9 cellular contexts compared by ENCODE assay signal in the genomic region with DNA sequence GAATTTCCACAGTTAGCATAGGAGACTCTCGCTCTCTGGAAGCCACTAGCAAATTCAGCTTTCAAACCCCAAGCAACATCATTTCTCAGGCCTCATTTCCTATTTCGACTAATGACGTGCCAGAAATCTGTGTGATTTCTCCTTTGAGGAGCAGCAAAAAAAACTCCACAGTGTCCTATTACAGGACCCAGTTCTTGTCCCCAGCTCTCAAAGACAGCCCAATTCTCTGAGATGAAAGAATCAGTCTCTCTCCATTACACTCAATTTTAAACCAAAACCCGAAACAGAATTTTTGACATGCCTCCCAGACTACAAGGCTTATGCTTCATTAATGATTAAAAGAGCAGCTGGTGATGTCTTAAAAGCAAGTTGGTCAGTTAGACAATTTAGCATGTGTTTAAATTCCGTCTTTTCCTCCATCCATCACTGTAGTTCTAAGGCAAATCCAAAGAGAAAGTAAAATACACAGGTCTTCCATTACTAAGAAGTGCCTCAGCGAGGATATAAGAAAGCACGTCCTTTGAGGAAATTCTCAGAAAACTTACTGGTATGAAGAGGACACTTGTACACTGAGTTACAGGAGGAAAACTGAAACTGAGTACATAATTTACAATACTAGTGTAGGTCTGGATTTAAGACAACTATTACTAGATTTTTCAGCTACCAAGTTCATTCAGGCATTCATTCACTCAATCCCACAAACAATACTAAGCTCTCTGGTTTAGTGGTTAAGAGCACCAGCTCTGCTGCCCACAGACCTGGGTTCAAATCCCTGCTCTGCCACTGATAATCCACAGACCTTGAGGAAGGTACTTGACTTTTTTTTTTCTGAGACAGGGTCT. TPM values are rescaled to one million over a fixed set of nuclear protein-coding genes. Genes with fewer than 3 reads are reported as not detected.
DNase-seq lines count a peak whose midpoint lies in the region; ATAC-seq and TF ChIP-seq lines count a peak whose summit lies in the region.
"Had no signal": no experiment of that assay in that cellular context is flagged by ENCODE, and none has a peak within 500 bp of the region (broad histone marks: within the 10 kb centered on the region; RNA-seq: fewer than 3 reads in every experiment).

No MANE protein-coding gene starts in this region.

- H3K4me3 ChIP-seq in coronary artery: peak overlapping the region; percentile 41
- peak overlapping the region; percentile 37 for H3K4me3 ChIP-seq in naive thymus-derived CD4-positive, alpha-beta T cell (ENCODE audit: low read length)
- H3K4me3 ChIP-seq: cardiac muscle cell had no signal

- POLR2A ChIA-PET in naive thymus-derived CD4-positive, alpha-beta T cell (lab: Charles Lee): interaction anchor here (0.6 to 5.4 kb wide), 5 partner anchors 8 to 341 kb away, joined by 3 to 62 read pairs (median 3); a partner anchor contains a TSS

- H3K36me3 Mint-ChIP-seq in activated naive CD4-positive, alpha-beta T cell treated with anti-CD3 and anti-CD28 coated beads for 36 hours (ENCODE audit: low read depth): peaks cover 7% of the 10 kb centered on the region
- peaks cover 3 to 31% (median 19%) of the 10 kb centered on the region in 5 donors for H3K36me3 Mint-ChIP-seq in naive thymus-derived CD4-positive, alpha-beta T cell
- H3K36me3 Mint-ChIP-seq in endothelial cell (ENCODE audit: low read depth, unreplicated experiment): peaks cover 3% of the 10 kb centered on the region

- H3K27ac Mint-ChIP-seq in activated naive CD4-positive, alpha-beta T cell treated with anti-CD3 and anti-CD28 coated beads for 36 hours: peak overlapping the region; percentile 96
- peak overlapping the region; percentile 93 to 100 (median 98) for H3K27ac Mint-ChIP-seq in naive thymus-derived CD4-positive, alpha-beta T cell
- no peak overlapping the region for H3K27ac Mint-ChIP-seq in endothelial cell (ENCODE audit: unreplicated experiment)

- peaks cover 72% of the 10 kb centered on the region for H3K4me1 Mint-ChIP-seq in activated naive CD4-positive, alpha-beta T cell treated with anti-CD3 and anti-CD28 coated beads for 36 hours (ENCODE audit: low read depth)
- peaks cover 50 to 87% (median 76%) of the 10 kb centered on the region in 7 donors for H3K4me1 Mint-ChIP-seq in naive thymus-derived CD4-positive, alpha-beta T cell
- peaks cover 8% of the 10 kb centered on the region for H3K4me1 Mint-ChIP-seq in endothelial cell (ENCODE audit: unreplicated experiment)

- TF ChIP-seq CTCF in coronary artery (IDR thresholded peaks at IDR 0.05): no peak
- no peak for TF ChIP-seq CTCF in endothelial cell (IDR thresholded peaks at IDR 0.05; ENCODE audit: unreplicated experiment)

- H3K27ac ChIP-seq in coronary artery: peak overlapping the region; percentile 62 to 79
- peak overlapping the region; percentile 79 for H3K27ac ChIP-seq in naive thymus-derived CD4-positive, alpha-beta T cell (ENCODE audit: low read depth, low read length)
- H3K27ac ChIP-seq: cardiac muscle cell had no signal

- peak overlapping the region; percentile 74 for H3K4me3 Mint-ChIP-seq in activated naive CD4-positive, alpha-beta T cell treated with anti-CD3 and anti-CD28 coated beads for 36 hours
- peak overlapping the region; percentile 60 to 94 (median 86) for H3K4me3 Mint-ChIP-seq in naive thymus-derived CD4-positive, alpha-beta T cell
- H3K4me3 Mint-ChIP-seq in endothelial cell (ENCODE audit: unreplicated experiment): no peak overlapping the region

- no peaks in the 10 kb centered on the region for H3K36me3 ChIP-seq in naive thymus-derived CD4-positive, alpha-beta T cell (ENCODE audit: control insufficient read depth in 2 of 3, insufficient read depth in 3 of 3, low read length in 3 of 3)
- H3K36me3 ChIP-seq: cardiac muscle cell had no signal

- peak; percentile 60 for DNase-seq in activated naive CD4-positive, alpha-beta T cell treated with anti-CD3 and anti-CD28 coated beads for 36 hours
- DNase-seq in activated naive CD4-positive, alpha-beta T cell treated with anti-CD3 and anti-CD28 coated beads, Interleukin-2, amount 50 U/mL, for 16 hours: no peak
- peak; percentile 61 for DNase-seq in LHCN-M2 (ENCODE audit: low read depth)
- DNase-seq in coronary artery (ENCODE audit: low spot score): no peak
- DNase-seq in naive thymus-derived CD4-positive, alpha-beta T cell: peak in 7 of 9 donors; percentile 10 to 44 (median 27)
- no peak for DNase-seq in endothelial cell (ENCODE audit: low spot score)
- no peak for DNase-seq in NCI-H524 treated with DMSO at 0.1 percent for 48 hours (lab: John Stamatoyannopoulos, UW)

- no peaks in the 10 kb centered on the region for H3K27me3 ChIP-seq in naive thymus-derived CD4-positive, alpha-beta T cell (ENCODE audit: control insufficient read depth in 2 of 2, insufficient read depth in 2 of 2, low read length in 2 of 2)
- H3K27me3 ChIP-seq: cardiac muscle cell had no signal

- H3K9me3 Mint-ChIP-seq in activated naive CD4-positive, alpha-beta T cell treated with anti-CD3 and anti-CD28 coated beads for 36 hours: no peaks in the 10 kb centered on the region
- peaks cover 0 to 6% (median 0%) of the 10 kb centered on the region in 11 donors for H3K9me3 Mint-ChIP-seq in naive thymus-derived CD4-positive, alpha-beta T cell
- H3K9me3 Mint-ChIP-seq in endothelial cell (ENCODE audit: unreplicated experiment): no peaks in the 10 kb centered on the region

- ATAC-seq in naive thymus-derived CD4-positive, alpha-beta T cell: peak; percentile 38
- ATAC-seq in HG03045 (IDR thresholded peaks at IDR 0.05; ENCODE audit: unreplicated experiment): no peak

- H3K27me3 Mint-ChIP-seq in activated naive CD4-positive, alpha-beta T cell treated with anti-CD3 and anti-CD28 coated beads for 36 hours (ENCODE audit: low read depth): no peaks in the 10 kb centered on the region
- H3K27me3 Mint-ChIP-seq in naive thymus-derived CD4-positive, alpha-beta T cell: no peaks in the 10 kb centered on the region
- H3K27me3 Mint-ChIP-seq in endothelial cell (ENCODE audit: unreplicated experiment): no peaks in the 10 kb centered on the region

- intact Hi-C loops in activated naive CD4-positive, alpha-beta T cell treated with anti-CD3 and anti-CD28 coated beads for 36 hours (cut with micrococcal nuclease): loop anchor here (2.0 to 10.0 kb wide), 3 partner anchors 277 to 367 kb away; a partner anchor contains a TSS
- intact Hi-C loops in naive thymus-derived CD4-positive, alpha-beta T cell (cut with micrococcal nuclease): loop anchor here (1.0 to 10.0 kb wide), 3 partner anchors 13 to 79 kb away; a partner anchor contains a TSS

- no peaks in the 10 kb centered on the region for H3K9me3 ChIP-seq in naive thymus-derived CD4-positive, alpha-beta T cell (ENCODE audit: control insufficient read depth in 2 of 3, low read length in 3 of 3)

- CTCF ChIA-PET in activated naive CD4-positive, alpha-beta T cell treated with anti-CD3 and anti-CD28 coated beads for 36 hours (lab: Charles Lee): interaction anchor here (0.9 to 1.5 kb wide), 3 partner anchors 15 to 229 kb away, joined by 3 to 8 read pairs (median 4); no protein-coding TSS in a partner anchor
- CTCF ChIA-PET in naive thymus-derived CD4-positive, alpha-beta T cell (lab: Charles Lee): interaction anchor here (0.6 to 2.9 kb wide), 5 partner anchors 9 to 1414 kb away, joined by 3 to 12 read pairs (median 3); a partner anchor contains a TSS

- H3K4me1 ChIP-seq in naive thymus-derived CD4-positive, alpha-beta T cell (ENCODE audit: control insufficient read depth in 2 of 2, insufficient read depth in 2 of 2, low read length in 2 of 2): peaks cover 26 to 64% of the 10 kb centered on the region in 2 donors

RNA-seq across cellular contexts. Expression of a gene that starts 12.5 kb away (rescaled TPM):
- total RNA-seq in activated naive CD4-positive, alpha-beta T cell treated with anti-CD3 and anti-CD28 coated beads for 36 hours: 1 to 10 TPM; 9.8 to 9.9 TPM
- total RNA-seq in LHCN-M2 (2014; rRNA removed) (39.2 and 111 TPM in 2 replicates), endothelial cell (ENCODE audit: unreplicated experiment) (26.9 TPM)
- 48.1 TPM for polyA plus RNA-seq in LHCN-M2 (2012)
- 10 to 100 TPM; 35.1 to 84.1 (median 63.4) TPM for total RNA-seq in naive thymus-derived CD4-positive, alpha-beta T cell
- 10 to 100 TPM in 1 of 2 donors, 1 to 10 TPM in 1; 6.9 to 16.9 TPM for polyA plus RNA-seq in naive thymus-derived CD4-positive, alpha-beta T cell

RNA-seq across cellular contexts. Expression of a gene that starts 12.9 kb away (rescaled TPM):
- under 1 TPM; 0.40 to 0.64 TPM for total RNA-seq in activated naive CD4-positive, alpha-beta T cell treated with anti-CD3 and anti-CD28 coated beads for 36 hours
- total RNA-seq in LHCN-M2 (2014; rRNA removed): 0.06 and 1.1 TPM in 2 replicates
- polyA plus RNA-seq in LHCN-M2 (2012): 1.4 TPM
- total RNA-seq in naive thymus-derived CD4-positive, alpha-beta T cell: 1 to 10 TPM in 1 of 5 experiments, under 1 TPM in 1, not detected in 3; 1.00 to 2.4 TPM
- polyA plus RNA-seq in naive thymus-derived CD4-positive, alpha-beta T cell: under 1 TPM in 1 of 2 donors, not detected in 1; 0.50 TPM
- total RNA-seq in endothelial cell (ENCODE audit: unreplicated experiment): 4.3 TPM

Comparison
In these comparisons a context has a peak if more than half of its experiments do, and no peak if none do; other contexts are left out.
1. DNase-seq: peak in activated naive CD4-positive, alpha-beta T cell treated with anti-CD3 and anti-CD28 coated beads for 36 hours (single experiment), LHCN-M2 (single experiment) and naive thymus-derived CD4-positive, alpha-beta T cell (7 of 9); none in activated naive CD4-positive, alpha-beta T cell treated with anti-CD3 and anti-CD28 coated beads, Interleukin-2, amount 50 U/mL, for 16 hours (single experiment), coronary artery (single experiment), endothelial cell (single experiment) and NCI-H524 treated with DMSO at 0.1 percent for 48 hours (single experiment).